Comparison of ENCODE assay signal across 11 cellular contexts in the genomic region with DNA sequence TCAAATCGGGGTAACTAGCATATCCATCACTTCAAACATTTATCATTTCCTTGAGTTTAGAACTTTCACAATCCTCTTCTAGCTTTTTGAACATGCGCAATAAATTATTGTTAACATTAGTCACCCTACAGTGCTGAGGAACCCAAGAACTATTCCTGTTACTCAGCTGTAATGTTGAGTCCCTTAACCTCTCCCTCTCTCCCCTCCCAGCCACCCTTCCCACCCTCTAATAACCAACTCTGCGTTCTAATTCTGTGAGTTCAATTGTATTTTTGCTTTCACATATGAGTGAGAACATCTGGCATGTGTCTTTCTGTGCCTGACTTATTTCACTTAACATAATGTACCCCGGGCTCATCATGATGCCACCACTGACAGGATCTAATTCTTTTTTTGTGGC.
DNase-seq lines count a peak whose midpoint lies in the region; ATAC-seq and TF ChIP-seq lines count a peak whose summit lies in the region.
"Had no signal": no experiment of that assay in that cellular context is flagged by ENCODE, and none has a peak within 500 bp of the region (broad histone marks: within the 10 kb centered on the region; RNA-seq: fewer than 3 reads in every experiment).

No MANE protein-coding gene starts in this region.

- WGBS in smooth muscle cell (ENCODE audit: low lambda C conversion rate) = 58% methylated on average over 4 of the region's 4 CpGs

- no peaks in the 10 kb centered on the region for H3F3A ChIP-seq in PC-3 (ENCODE audit: low read length, unreplicated experiment)
- H3F3A ChIP-seq in smooth muscle cell (ENCODE audit: low read depth) = peaks cover 4% of the 10 kb centered on the region

- CTCF ChIA-PET in PC-3 (lab: Charles Lee) = no interaction called here

- H3K79me2 ChIP-seq in PC-3 (ENCODE audit: low read length) (peaks cover 20% of the 10 kb centered on the region; the same call in 1 of the 2 replicates), smooth muscle cell (ENCODE audit: low read depth) (peaks cover 59% of the 10 kb centered on the region)

- H3K27ac ChIP-seq in PC-3 (ENCODE audit: low read length) = no peak overlapping the region
- peak overlapping the region; percentile 67 for H3K27ac ChIP-seq in smooth muscle cell (ENCODE audit: low read depth)

- H3K4me2 ChIP-seq in PC-3 (ENCODE audit: low read length) (peak overlapping the region; percentile 39; the same call in 1 of the 2 replicates), smooth muscle cell (peak overlapping the region; percentile 59)

- no peaks in the 10 kb centered on the region for H3K9me2 ChIP-seq in PC-3 (replicated peaks; ENCODE audit: low read length)

- TF ChIP-seq CTCF in PC-3 (conservative IDR thresholded peaks at IDR 0.05; ENCODE audit: low read depth, low read length) (no peak), smooth muscle cell (IDR thresholded peaks at IDR 0.05; ENCODE audit: borderline replicate concordance, insufficient read depth, poor library complexity, severe bottlenecking) (no peak)

- ATAC-seq in PC-3 (peak; percentile 42), esophagus mucosa (peak; percentile 73), GM21529 (IDR thresholded peaks at IDR 0.05; ENCODE audit: unreplicated experiment) (no peak)

- no peak overlapping the region for H3K9ac ChIP-seq in PC-3 (ENCODE audit: low read length)
- peak overlapping the region; percentile 1 for H3K9ac ChIP-seq in smooth muscle cell (ENCODE audit: low read depth)

- H3K4me1 ChIP-seq in PC-3 (ENCODE audit: insufficient read depth, low read length) (peaks cover 33% of the 10 kb centered on the region), smooth muscle cell (ENCODE audit: low read depth) (peaks cover 23% of the 10 kb centered on the region)

- DNase-seq in SIG-M5 treated with dmso at 0.1 percent for 504 hours (lab: John Stamatoyannopoulos, UW; ENCODE audit: unreplicated experiment) (peak; percentile 50), SIG-M5 (lab: John Stamatoyannopoulos, UW) (no peak), PC-3 (peak; percentile 78), smooth muscle cell (lab: John Stamatoyannopoulos, UW; ENCODE audit: unreplicated experiment) (no peak), NCI-H748 (lab: John Stamatoyannopoulos, UW; ENCODE audit: unreplicated experiment) (no peak), NCI-H1930 (lab: John Stamatoyannopoulos, UW) (no peak)
- DNase-seq: 8988T; activated naive CD4-positive, alpha-beta T cell treated with Interleukin-2 at 50 U/mL for 16 hours; esophagus squamous epithelium had no signal

- H3K36me3 ChIP-seq in PC-3 (ENCODE audit: low read depth, low read length) = no peaks in the 10 kb centered on the region; the same call in 1 of the 2 replicates
- no peaks in the 10 kb centered on the region for H3K36me3 ChIP-seq in smooth muscle cell (ENCODE audit: low read depth)

- H3K4me3 ChIP-seq in PC-3 (ENCODE audit: low read length) (no peak overlapping the region), smooth muscle cell (no peak overlapping the region)
- H3K4me3 ChIP-seq: esophagus squamous epithelium had no signal

- intact Hi-C loops in PC-3 (cut with micrococcal nuclease) = no loop called here

- POLR2A ChIA-PET in PC-3 (lab: Charles Lee; ENCODE audit: unreplicated experiment) = no interaction called here

- no TSS peak for BruUV-seq in PC-3 (replicated peaks; lab: Mats Ljungman, UMichigan)

- peaks cover 4% of the 10 kb centered on the region; the same call in 1 of the 2 replicates for H4K20me1 ChIP-seq in PC-3 (ENCODE audit: low read length)
- peaks cover 48% of the 10 kb centered on the region for H4K20me1 ChIP-seq in smooth muscle cell (ENCODE audit: low read depth)

- H2AFZ ChIP-seq in PC-3 (ENCODE audit: low read length) = no peak overlapping the region
- no peak overlapping the region for H2AFZ ChIP-seq in smooth muscle cell (ENCODE audit: low read depth)

- H3K9me3 ChIP-seq in PC-3 (ENCODE audit: low read length) (no peaks in the 10 kb centered on the region), smooth muscle cell (replicated peaks; ENCODE audit: low read depth) (no peaks in the 10 kb centered on the region)
- H3K9me3 ChIP-seq: esophagus squamous epithelium had no signal

- H3K27me3 ChIP-seq in PC-3 (ENCODE audit: low read length) (no peaks in the 10 kb centered on the region), smooth muscle cell (ENCODE audit: low read depth) (no peaks in the 10 kb centered on the region)
- H3K27me3 ChIP-seq: esophagus squamous epithelium had no signal

Comparison
In these comparisons a context has a peak if more than half of its experiments do, and no peak if none do; other contexts are left out.
1. DNase-seq: peak in SIG-M5 treated with dmso at 0.1 percent for 504 hours (single experiment) and PC-3 (single experiment); none in SIG-M5 (single experiment), smooth muscle cell (single experiment), NCI-H748 (single experiment) and NCI-H1930 (0 of 2).